Comparison of ENCODE assay signal across 12 cellular contexts in the genomic region with DNA sequence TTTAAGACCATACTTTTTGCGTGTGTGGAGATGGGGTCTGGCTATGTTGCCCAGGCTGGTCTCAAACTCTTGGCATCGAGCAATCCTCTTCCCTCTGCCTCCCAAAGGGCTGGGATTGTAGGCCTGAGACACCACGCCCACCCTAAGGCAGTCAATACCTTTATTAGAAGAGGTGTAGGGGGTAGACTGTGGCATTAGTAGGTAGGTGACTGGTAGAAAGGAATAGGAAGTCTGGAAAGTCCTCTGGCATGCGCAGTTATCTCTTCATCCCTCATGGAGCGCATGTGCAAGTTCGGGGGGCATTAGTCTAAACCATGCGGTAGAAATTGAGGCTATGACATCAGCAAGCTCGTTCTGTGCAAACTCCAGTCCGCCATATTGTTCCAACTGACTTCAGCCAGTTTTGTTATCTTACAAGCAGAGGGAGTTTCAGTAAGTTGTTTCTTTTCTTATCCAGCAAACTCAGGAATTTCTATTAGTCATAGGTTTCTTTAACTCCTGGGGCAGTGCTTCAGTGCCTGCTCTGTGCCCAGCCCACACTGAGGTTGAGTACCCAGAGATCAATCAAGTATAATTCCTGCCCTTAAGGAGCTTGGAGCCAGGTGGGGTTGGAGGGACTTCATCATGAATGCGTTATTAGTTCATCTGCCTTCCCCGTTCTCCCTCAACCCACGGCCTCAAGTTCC. TPM values are rescaled to one million over a fixed set of nuclear protein-coding genes. Genes with fewer than 3 reads are reported as not detected.
DNase-seq lines count a peak whose midpoint lies in the region; ATAC-seq, FAIRE-seq and TF ChIP-seq lines count a peak whose summit lies in the region.
"Had no signal": no experiment of that assay in that cellular context is flagged by ENCODE, and none has a peak within 500 bp of the region (broad histone marks: within the 10 kb centered on the region; RNA-seq: fewer than 3 reads in every experiment).

No MANE protein-coding gene starts in this region.

- DNase-seq in Daoy (ENCODE audit: low read depth) (peak; percentile 61), PC-9 (peak; percentile 18 to 75), epithelial cell of esophagus (ENCODE audit: low read depth) (peak; percentile 64), pancreas (no peak), C1 segment of cervical spinal cord (lab: John Stamatoyannopoulos, UW) (no peak), mesenteric fat pad (ENCODE audit: low spot score) (no peak), NCI-H82 (lab: John Stamatoyannopoulos, UW) (no peak)
- DNase-seq: foreskin melanocyte, NCI-H2029, upper lobe of right lung had no signal

- no peaks in the 10 kb centered on the region for H3K9me2 ChIP-seq in PC-9 (ENCODE audit: insufficient read depth)

- no peaks in the 10 kb centered on the region for H3K9me3 ChIP-seq in PC-9 (ENCODE audit: insufficient read depth, low read depth)
- no peaks in the 10 kb centered on the region for H3K9me3 ChIP-seq in pancreas
- H3K9me3 ChIP-seq: upper lobe of right lung had no signal

- H3K27ac ChIP-seq in PC-9 = no peak overlapping the region
- no peak overlapping the region for H3K27ac ChIP-seq in pancreas
- H3K27ac ChIP-seq: upper lobe of right lung had no signal

- H2AFZ ChIP-seq in PC-9 = no peak overlapping the region

- ATAC-seq in pancreas (peak in 3 of 4 donors; percentile 4 to 14 (median 8)), HG02798 (IDR thresholded peaks at IDR 0.05; ENCODE audit: poor library complexity, unreplicated experiment) (no peak)
- ATAC-seq: upper lobe of right lung had no signal

- FAIRE-seq in pancreas (lab: Jason Lieb, UNC) = no peak
- FAIRE-seq: D721Med had no signal

- intact Hi-C loops in PC-9 (cut with micrococcal nuclease; ENCODE audit: unreplicated experiment) = loop anchor here (5.0 to 10.0 kb wide), 3 partner anchors 142 to 877 kb away; partner anchors contain the start of gene NRTN
- intact Hi-C loops in pancreas (cut with DNase I) = loop anchor here in 1 of 3 donors (5.0 kb wide), 1 partner anchor 37 kb away; no protein-coding TSS in a partner anchor

- H3K4me3 ChIP-seq in PC-9 (no peak overlapping the region), epithelial cell of esophagus (ENCODE audit: low read length) (no peak overlapping the region), pancreas (no peak overlapping the region)
- H3K4me3 ChIP-seq: upper lobe of right lung had no signal

- no TSS peak for BruUV-seq in PC-9 (replicated peaks; lab: Mats Ljungman, UMichigan)

- H3K27me3 ChIP-seq in PC-9 (ENCODE audit: insufficient read depth, low read depth) (no peaks in the 10 kb centered on the region), pancreas (no peaks in the 10 kb centered on the region)
- H3K27me3 ChIP-seq: upper lobe of right lung had no signal

- 0 out of 2 replicates have a peak, but pooled peaks cover 5% of the 10 kb centered on the region for H3K4me1 ChIP-seq in PC-9 (replicated peaks; ENCODE audit: insufficient read depth)
- H3K4me1 ChIP-seq in pancreas = peaks cover 0 to 7% (median 0%) of the 10 kb centered on the region in 3 donors

- POLR2A ChIA-PET in PC-9 (lab: Charles Lee; ENCODE audit: unreplicated experiment) = interaction anchor here (0.6 kb wide), 2 partner anchors 92 to 803 kb away, joined by 3 to 6 read pairs; no protein-coding TSS in a partner anchor

- CTCF ChIA-PET in PC-9 (lab: Charles Lee) = interaction anchor here (1.0 kb wide), 1 partner anchor 752 kb away, joined by 3 read pairs; the partner anchor contains the start of gene GPR108

- H3K36me3 ChIP-seq in PC-9 (ENCODE audit: low read depth) = no peaks in the 10 kb centered on the region
- H3K36me3 ChIP-seq in pancreas = no peaks in the 10 kb centered on the region
- H3K36me3 ChIP-seq: upper lobe of right lung had no signal

- H4K20me1 ChIP-seq in PC-9 (ENCODE audit: insufficient read depth) = no peaks in the 10 kb centered on the region

- no peaks in the 10 kb centered on the region; the same call in 1 of the 2 replicates for H3F3A ChIP-seq in PC-9 (ENCODE audit: insufficient read depth, low read depth)

- H3K79me2 ChIP-seq in PC-9 (ENCODE audit: low read depth) = no peaks in the 10 kb centered on the region

- WGBS in pancreas, 2 donors = 85 to 88% methylated on average over 12 of the region's 12 CpGs

- no peak overlapping the region for H3K4me2 ChIP-seq in PC-9

- TF ChIP-seq CTCF in PC-9 (conservative IDR thresholded peaks at IDR 0.05) (no peak), epithelial cell of esophagus (IDR thresholded peaks at IDR 0.05; ENCODE audit: insufficient read depth, low read depth, low read length, missing control alignments) (no peak), pancreas (IDR thresholded peaks at IDR 0.05) (no peak)

RNA-seq across cellular contexts. Expression of gene RANBP3, which starts 7.3 kb away (rescaled TPM):
- total RNA-seq in Daoy (2014; rRNA removed; shearing (Covaris generic)) = 64.5 and 83.0 TPM in 2 replicates
- 43.7 and 44.1 TPM in 2 replicates for total RNA-seq in PC-9 (2021)
- 10 to 100 TPM; 27.6 to 42.2 (median 34.7) TPM for total RNA-seq in pancreas
- polyA plus RNA-seq in pancreas = 10 to 100 TPM; 29.1 to 39.9 TPM
- 56.7 TPM for total RNA-seq in mesenteric fat pad

Comparison
In these comparisons a context has a peak if more than half of its experiments do, and no peak if none do; other contexts are left out.
1. DNase-seq: peak in Daoy (single experiment), PC-9 (2 of 2) and epithelial cell of esophagus (single experiment); none in pancreas (0 of 6), C1 segment of cervical spinal cord (0 of 14), mesenteric fat pad (single experiment) and NCI-H82 (single experiment).